ENCODE assay signal across 25 cellular contexts in genomic region chr7:47697533-47697932, GRCh38.
"Had no signal": no experiment of that assay in that cellular context is flagged by ENCODE, and none has a peak within 500 bp of the region (broad histone marks: within the 10 kb centered on the region; RNA-seq: fewer than 3 reads in every experiment).

No MANE protein-coding gene starts in this region.

- H3K9ac ChIP-seq: neural progenitor cell had no signal

- H2AFZ ChIP-seq: hepatocyte, neural progenitor cell had no signal

- H3K4me1 Mint-ChIP-seq: activated naive CD8-positive, alpha-beta T cell treated with anti-CD3 and anti-CD28 coated beads, Interleukin-2, amount 10 ng/mL, durations not matched to agents 7 days and 5 days; naive thymus-derived CD8-positive, alpha-beta T cell had no signal

- H3K4me3 ChIP-seq: ascending aorta, coronary artery, dorsolateral prefrontal cortex, gastroesophageal sphincter, hepatocyte, neural progenitor cell, spleen, suprapubic skin, tibial artery had no signal

- H3K79me2 ChIP-seq: hepatocyte had no signal

- H3K9me3 ChIP-seq: ascending aorta, gastroesophageal sphincter, spleen, suprapubic skin, tibial artery had no signal

- H3K4me2 ChIP-seq: hepatocyte, neural progenitor cell had no signal

- H3K27ac Mint-ChIP-seq: activated naive CD4-positive, alpha-beta T cell treated with anti-CD3 and anti-CD28 coated beads for 36 hours; activated naive CD8-positive, alpha-beta T cell treated with anti-CD3 and anti-CD28 coated beads, Interleukin-2, amount 10 ng/mL, durations not matched to agents 7 days and 5 days; brain; naive thymus-derived CD8-positive, alpha-beta T cell had no signal

- H3K9me3 Mint-ChIP-seq: activated naive CD8-positive, alpha-beta T cell treated with anti-CD3 and anti-CD28 coated beads, Interleukin-2, amount 10 ng/mL, durations not matched to agents 7 days and 5 days; naive thymus-derived CD8-positive, alpha-beta T cell had no signal

- DNase-seq: activated CD4-positive, alpha-beta T cell treated with anti-CD3 and anti-CD28 coated beads for 4 hours; activated CD4-positive, alpha-beta T cell treated with anti-CD3 and anti-CD28 coated beads, Interleukin-2, amount 50 U/mL, for 4 hours; activated CD8-positive, alpha-beta memory T cell treated with anti-CD3 and anti-CD28 coated beads for 24 hours; activated effector memory CD4-positive, alpha-beta T cell treated with anti-CD3 and anti-CD28 coated beads, Interleukin-2, amount 50 U/mL, for 16 hours; activated naive CD4-positive, alpha-beta T cell treated with anti-CD3 and anti-CD28 coated beads for 36 hours; activated naive CD8-positive, alpha-beta T cell treated with anti-CD3 and anti-CD28 coated beads, Interleukin-2, amount 10 ng/mL, durations not matched to agents 7 days and 5 days; dorsolateral prefrontal cortex; effector memory CD4-positive, alpha-beta T cell; erythroblast; islet precursor cell; left ventricle myocardium superior; naive thymus-derived CD8-positive, alpha-beta T cell; occipital lobe; right cardiac atrium; spleen; stimulated activated naive CD4-positive, alpha-beta T cell; tibial artery had no signal

- H3K4me1 ChIP-seq: neural progenitor cell had no signal

- H3K27ac ChIP-seq: ascending aorta, coronary artery, dorsolateral prefrontal cortex, gastroesophageal sphincter, hepatocyte, neural progenitor cell, spleen, suprapubic skin, tibial artery, VCaP had no signal

- H3K36me3 ChIP-seq: ascending aorta, gastroesophageal sphincter, neural progenitor cell, spleen, suprapubic skin, tibial artery had no signal

- H3K27me3 ChIP-seq: ascending aorta, dorsolateral prefrontal cortex, gastroesophageal sphincter, hepatocyte, neural progenitor cell, spleen, suprapubic skin, tibial artery had no signal

- H3K36me3 Mint-ChIP-seq: activated naive CD8-positive, alpha-beta T cell treated with anti-CD3 and anti-CD28 coated beads, Interleukin-2, amount 10 ng/mL, durations not matched to agents 7 days and 5 days; brain; naive thymus-derived CD8-positive, alpha-beta T cell; neural progenitor cell had no signal

- H3K27me3 Mint-ChIP-seq: activated naive CD8-positive, alpha-beta T cell treated with anti-CD3 and anti-CD28 coated beads, Interleukin-2, amount 10 ng/mL, durations not matched to agents 7 days and 5 days had no signal

- H3K4me3 Mint-ChIP-seq: activated naive CD4-positive, alpha-beta T cell treated with anti-CD3 and anti-CD28 coated beads for 36 hours; activated naive CD8-positive, alpha-beta T cell treated with anti-CD3 and anti-CD28 coated beads, Interleukin-2, amount 10 ng/mL, durations not matched to agents 7 days and 5 days; brain; naive thymus-derived CD8-positive, alpha-beta T cell; neural progenitor cell had no signal
